Comparison of ENCODE assay signal across 1 cellular context in genomic region chr17:60231691-60232090, GRCh38.
TF ChIP-seq lines count a peak whose summit lies in the region.

No MANE protein-coding gene starts in this region.

TF ChIP-seq in GM23338, 12 proteins besides CTCF, POLR2A, EP300 and RAD21 (continued from another document):
- no peak for TF ChIP-seq ZNF462 (CRISPR knock-in tag; IDR thresholded peaks at IDR 0.05)
- no peak for TF ChIP-seq STAT1 (IDR thresholded peaks at IDR 0.05; ENCODE audit: unreplicated experiment)
TF ChIP-seq in GM23338: peak in this region for 0.
